12 cellular contexts compared by ENCODE assay signal in genomic region chr11:47998733-47999359, GRCh38. TPM values are rescaled to one million over a fixed set of nuclear protein-coding genes. Genes with fewer than 3 reads are reported as not detected.
DNase-seq lines count a peak whose midpoint lies in the region; ATAC-seq and TF ChIP-seq lines count a peak whose summit lies in the region.
"Had no signal": no experiment of that assay in that cellular context is flagged by ENCODE, and none has a peak within 500 bp of the region (broad histone marks: within the 10 kb centered on the region; RNA-seq: fewer than 3 reads in every experiment).

No MANE protein-coding gene starts in this region.

- POLR2A ChIA-PET in naive thymus-derived CD8-positive, alpha-beta T cell (lab: Charles Lee) = interaction anchor here (0.6 to 2.0 kb wide), 4 partner anchors 14 to 57 kb away, joined by 3 to 7 read pairs (median 4); no protein-coding TSS in a partner anchor

- DNase-seq in Caki2 (ENCODE audit: low read depth) = peak; percentile 83
- no peak for DNase-seq in Karpas-422
- DNase-seq in naive thymus-derived CD8-positive, alpha-beta T cell = no peak
- no peak for DNase-seq in testis
- no peak for DNase-seq in NCI-H2196 treated with DMSO at 0.1 percent for 48 hours (lab: John Stamatoyannopoulos, UW; ENCODE audit: unreplicated experiment)
- DNase-seq: glutamatergic neuron; GOT3; NCI-H1436; stimulated activated CD4-positive, alpha-beta T cell treated with anti-CD3 and anti-CD28 coated beads, Interleukin-15, amount 100 ng/mL, for 24 hours had no signal

- no peak overlapping the region for H2AFZ ChIP-seq in Karpas-422 (ENCODE audit: low read length)

- peaks cover 37% of the 10 kb centered on the region for H3K4me1 Mint-ChIP-seq in brain
- H3K4me1 Mint-ChIP-seq in naive thymus-derived CD8-positive, alpha-beta T cell = peaks cover 16 to 87% (median 59%) of the 10 kb centered on the region in 4 donors

- ATAC-seq in naive thymus-derived CD8-positive, alpha-beta T cell = no peak
- ATAC-seq in SK-N-SH treated with all-trans-retinoic acid at 6 μM for 48 hours = no peak
- ATAC-seq: Right ventricle myocardium inferior had no signal

- peaks cover 11% of the 10 kb centered on the region for H3K36me3 ChIP-seq in Karpas-422 (ENCODE audit: insufficient read depth, low read length)
- no peaks in the 10 kb centered on the region for H3K36me3 ChIP-seq in testis (ENCODE audit: low read depth, missing control alignments)

- H4K20me1 ChIP-seq in Karpas-422 (ENCODE audit: insufficient read depth, low read depth, low read length) = peaks cover 6% of the 10 kb centered on the region; the same call in 1 of the 2 replicates

- peaks cover 94% of the 10 kb centered on the region for H3K79me2 ChIP-seq in Karpas-422 (ENCODE audit: low read length)

- no peaks in the 10 kb centered on the region for H3K9me3 Mint-ChIP-seq in brain
- H3K9me3 Mint-ChIP-seq in naive thymus-derived CD8-positive, alpha-beta T cell = no peaks in the 10 kb centered on the region

- H3K27me3 Mint-ChIP-seq in brain = no peaks in the 10 kb centered on the region
- no peaks in the 10 kb centered on the region for H3K27me3 Mint-ChIP-seq in naive thymus-derived CD8-positive, alpha-beta T cell

- H3K4me1 ChIP-seq in Karpas-422 (ENCODE audit: low read length) = peaks cover 94% of the 10 kb centered on the region
- no peaks in the 10 kb centered on the region for H3K4me1 ChIP-seq in testis

- TF ChIP-seq POLR2A in testis (IDR thresholded peaks at IDR 0.05) = no peak

- intact Hi-C loops in testis (cut with DNase I; ENCODE audit: low total_unique reads) = no loop called here

- H3K27me3 ChIP-seq in Karpas-422 (ENCODE audit: low read length) = no peaks in the 10 kb centered on the region
- H3K27me3 ChIP-seq in testis = no peaks in the 10 kb centered on the region

- H3K9me3 ChIP-seq in Karpas-422 (ENCODE audit: low read length) (no peaks in the 10 kb centered on the region), testis (no peaks in the 10 kb centered on the region)

- H3K9me2 ChIP-seq in Karpas-422 (replicated peaks; ENCODE audit: insufficient read depth, low read length) = no peaks in the 10 kb centered on the region

- H3K36me3 Mint-ChIP-seq in brain = no peaks in the 10 kb centered on the region
- H3K36me3 Mint-ChIP-seq in naive thymus-derived CD8-positive, alpha-beta T cell = no peaks in the 10 kb centered on the region

- H3K9ac ChIP-seq in Karpas-422 (ENCODE audit: low read length) = peak overlapping the region; percentile 60

- H3K4me3 ChIP-seq in Karpas-422 (ENCODE audit: low read length) (peak overlapping the region; percentile 3; the same call in 1 of the 2 replicates), testis (no peak overlapping the region)

- in situ Hi-C loops in Caki2 (cut with HindIII; ENCODE audit: low pct_unique_long_range_greater_than_20kb, low sequenced_read_pairs) = no loop called here

- peak overlapping the region; percentile 57 for H3K4me2 ChIP-seq in Karpas-422 (ENCODE audit: low read depth, low read length, poor library complexity, severe bottlenecking)

- H3K27ac Mint-ChIP-seq in brain = peak overlapping the region in 4 of 5 experiments; percentile 1 to 93 (median 74)
- H3K27ac Mint-ChIP-seq in naive thymus-derived CD8-positive, alpha-beta T cell = peak overlapping the region; percentile 51 to 99 (median 97)

- peak overlapping the region; percentile 95 for H3K27ac ChIP-seq in Karpas-422 (ENCODE audit: low read length)
- no peak overlapping the region for H3K27ac ChIP-seq in testis

- WGBS in testis, 2 donors = 80 to 81% methylated on average over 2 of the region's 2 CpGs

- TF ChIP-seq CTCF in brain (conservative IDR thresholded peaks at IDR 0.05) (no peak), testis (IDR thresholded peaks at IDR 0.05) (no peak)

- H3K4me3 Mint-ChIP-seq in brain = peak overlapping the region in 1 of 5 experiments; percentile 14
- peak overlapping the region in 7 of 10 donors; percentile 11 to 77 (median 31) for H3K4me3 Mint-ChIP-seq in naive thymus-derived CD8-positive, alpha-beta T cell

TF ChIP-seq in SK-N-SH treated with all-trans-retinoic acid at 6 μM for 48 hours, 23 proteins besides CTCF, POLR2A, EP300 and RAD21:
- TF ChIP-seq, protein P1, sequence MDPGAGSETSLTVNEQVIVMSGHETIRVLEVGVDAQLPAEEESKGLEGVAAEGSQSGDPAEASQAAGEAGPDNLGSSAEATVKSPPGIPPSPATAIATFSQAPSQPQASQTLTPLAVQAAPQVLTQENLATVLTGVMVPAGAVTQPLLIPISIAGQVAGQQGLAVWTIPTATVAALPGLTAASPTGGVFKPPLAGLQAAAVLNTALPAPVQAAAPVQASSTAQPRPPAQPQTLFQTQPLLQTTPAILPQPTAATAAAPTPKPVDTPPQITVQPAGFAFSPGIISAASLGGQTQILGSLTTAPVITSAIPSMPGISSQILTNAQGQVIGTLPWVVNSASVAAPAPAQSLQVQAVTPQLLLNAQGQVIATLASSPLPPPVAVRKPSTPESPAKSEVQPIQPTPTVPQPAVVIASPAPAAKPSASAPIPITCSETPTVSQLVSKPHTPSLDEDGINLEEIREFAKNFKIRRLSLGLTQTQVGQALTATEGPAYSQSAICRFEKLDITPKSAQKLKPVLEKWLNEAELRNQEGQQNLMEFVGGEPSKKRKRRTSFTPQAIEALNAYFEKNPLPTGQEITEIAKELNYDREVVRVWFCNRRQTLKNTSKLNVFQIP (CRISPR knock-in tag; IDR thresholded peaks at IDR 0.05; ENCODE audit: borderline replicate concordance, low read depth) = no peak
- no peak for TF ChIP-seq ZFP30 (CRISPR knock-in tag; IDR thresholded peaks at IDR 0.05)
- no peak for TF ChIP-seq ZNF565 (CRISPR knock-in tag; conservative IDR thresholded peaks at IDR 0.05; ENCODE audit: low read depth)
- TF ChIP-seq, protein P2, sequence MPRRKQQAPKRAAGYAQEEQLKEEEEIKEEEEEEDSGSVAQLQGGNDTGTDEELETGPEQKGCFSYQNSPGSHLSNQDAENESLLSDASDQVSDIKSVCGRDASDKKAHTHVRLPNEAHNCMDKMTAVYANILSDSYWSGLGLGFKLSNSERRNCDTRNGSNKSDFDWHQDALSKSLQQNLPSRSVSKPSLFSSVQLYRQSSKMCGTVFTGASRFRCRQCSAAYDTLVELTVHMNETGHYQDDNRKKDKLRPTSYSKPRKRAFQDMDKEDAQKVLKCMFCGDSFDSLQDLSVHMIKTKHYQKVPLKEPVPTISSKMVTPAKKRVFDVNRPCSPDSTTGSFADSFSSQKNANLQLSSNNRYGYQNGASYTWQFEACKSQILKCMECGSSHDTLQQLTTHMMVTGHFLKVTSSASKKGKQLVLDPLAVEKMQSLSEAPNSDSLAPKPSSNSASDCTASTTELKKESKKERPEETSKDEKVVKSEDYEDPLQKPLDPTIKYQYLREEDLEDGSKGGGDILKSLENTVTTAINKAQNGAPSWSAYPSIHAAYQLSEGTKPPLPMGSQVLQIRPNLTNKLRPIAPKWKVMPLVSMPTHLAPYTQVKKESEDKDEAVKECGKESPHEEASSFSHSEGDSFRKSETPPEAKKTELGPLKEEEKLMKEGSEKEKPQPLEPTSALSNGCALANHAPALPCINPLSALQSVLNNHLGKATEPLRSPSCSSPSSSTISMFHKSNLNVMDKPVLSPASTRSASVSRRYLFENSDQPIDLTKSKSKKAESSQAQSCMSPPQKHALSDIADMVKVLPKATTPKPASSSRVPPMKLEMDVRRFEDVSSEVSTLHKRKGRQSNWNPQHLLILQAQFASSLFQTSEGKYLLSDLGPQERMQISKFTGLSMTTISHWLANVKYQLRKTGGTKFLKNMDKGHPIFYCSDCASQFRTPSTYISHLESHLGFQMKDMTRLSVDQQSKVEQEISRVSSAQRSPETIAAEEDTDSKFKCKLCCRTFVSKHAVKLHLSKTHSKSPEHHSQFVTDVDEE (CRISPR knock-in tag; IDR thresholded peaks at IDR 0.05) = no peak
- no peak for TF ChIP-seq OSR1 (CRISPR knock-in tag; IDR thresholded peaks at IDR 0.05)
- TF ChIP-seq, protein P3, sequence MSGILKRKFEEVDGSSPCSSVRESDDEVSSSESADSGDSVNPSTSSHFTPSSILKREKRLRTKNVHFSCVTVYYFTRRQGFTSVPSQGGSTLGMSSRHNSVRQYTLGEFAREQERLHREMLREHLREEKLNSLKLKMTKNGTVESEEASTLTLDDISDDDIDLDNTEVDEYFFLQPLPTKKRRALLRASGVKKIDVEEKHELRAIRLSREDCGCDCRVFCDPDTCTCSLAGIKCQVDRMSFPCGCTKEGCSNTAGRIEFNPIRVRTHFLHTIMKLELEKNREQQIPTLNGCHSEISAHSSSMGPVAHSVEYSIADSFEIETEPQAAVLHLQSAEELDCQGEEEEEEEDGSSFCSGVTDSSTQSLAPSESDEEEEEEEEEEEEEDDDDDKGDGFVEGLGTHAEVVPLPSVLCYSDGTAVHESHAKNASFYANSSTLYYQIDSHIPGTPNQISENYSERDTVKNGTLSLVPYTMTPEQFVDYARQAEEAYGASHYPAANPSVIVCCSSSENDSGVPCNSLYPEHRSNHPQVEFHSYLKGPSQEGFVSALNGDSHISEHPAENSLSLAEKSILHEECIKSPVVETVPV (CRISPR knock-in tag; IDR thresholded peaks at IDR 0.05) = no peak
- TF ChIP-seq ZNF70 (CRISPR knock-in tag; IDR thresholded peaks at IDR 0.05) = no peak
- no peak for TF ChIP-seq GLIS3 (CRISPR knock-in tag; IDR thresholded peaks at IDR 0.05)
- TF ChIP-seq BACH2 (CRISPR knock-in tag; IDR thresholded peaks at IDR 0.05; ENCODE audit: borderline replicate concordance) = no peak
- no peak for TF ChIP-seq ZFP3 (CRISPR knock-in tag; IDR thresholded peaks at IDR 0.05)
- no peak for TF ChIP-seq TCF4 (CRISPR knock-in tag; IDR thresholded peaks at IDR 0.05; ENCODE audit: borderline replicate concordance)
- TF ChIP-seq ZNF8 (CRISPR knock-in tag; IDR thresholded peaks at IDR 0.05) = no peak
- TF ChIP-seq ESRRG (CRISPR knock-in tag; IDR thresholded peaks at IDR 0.05) = no peak
- TF ChIP-seq PPARA (CRISPR knock-in tag; IDR thresholded peaks at IDR 0.05; ENCODE audit: borderline replicate concordance) = no peak
- no peak for TF ChIP-seq SNAI2 (CRISPR knock-in tag; IDR thresholded peaks at IDR 0.05)
- TF ChIP-seq ISL1 (CRISPR knock-in tag; IDR thresholded peaks at IDR 0.05) = no peak
- TF ChIP-seq RARB (CRISPR knock-in tag; IDR thresholded peaks at IDR 0.05) = no peak
- no peak for TF ChIP-seq ARNTL (CRISPR knock-in tag; IDR thresholded peaks at IDR 0.05; ENCODE audit: borderline replicate concordance, low read depth)
- no peak for TF ChIP-seq TOX (CRISPR knock-in tag; IDR thresholded peaks at IDR 0.05; ENCODE audit: borderline replicate concordance)
TF ChIP-seq in SK-N-SH treated with all-trans-retinoic acid at 6 μM for 48 hours: peak in this region for 0.

RNA-seq across cellular contexts. Expression of gene PTPRJ, which starts 18.5 kb away (rescaled TPM):
- 23.3 and 33.3 TPM in 2 replicates for total RNA-seq in Caki2 (2014; rRNA removed; shearing (Covaris generic); ENCODE audit: low replicate concordance)
- 90.3 and 132 TPM in 2 replicates for total RNA-seq in Karpas-422 (2014; rRNA removed; shearing (Covaris generic); ENCODE audit: low replicate concordance)
- polyA plus RNA-seq in brain (ENCODE audit: insufficient read depth, low read depth, low replicate concordance) (8.5 TPM), testis (ENCODE audit: insufficient read depth, low read depth, low replicate concordance) (6.6 TPM)
- total RNA-seq in naive thymus-derived CD8-positive, alpha-beta T cell = 10 to 100 TPM; 21.7 to 23.7 TPM
- 10 to 100 TPM in 1 of 3 donors, 1 to 10 TPM in 2; 4.3 to 10.2 (median 5.3) TPM for polyA plus RNA-seq in naive thymus-derived CD8-positive, alpha-beta T cell
- total RNA-seq in testis = 1 to 10 TPM; 4.3 to 8.2 TPM
